26 cellular contexts compared by ENCODE assay signal in genomic region chr4:110124721-110125120, GRCh38.
A peak's percentile ranks its signal among the peaks of the same experiment; 100 is the strongest.
DNase-seq lines count a peak whose midpoint lies in the region; ATAC-seq and TF ChIP-seq lines count a peak whose summit lies in the region.
"Had no signal": no experiment of that assay in that cellular context is flagged by ENCODE, and none has a peak within 500 bp of the region (broad histone marks: within the 10 kb centered on the region; RNA-seq: fewer than 3 reads in every experiment).

No MANE protein-coding gene starts in this region.

- no peaks in the 10 kb centered on the region for H3K9me3 Mint-ChIP-seq in activated T-helper 1 cell treated with anti-CD3 and anti-CD28 coated beads, Interleukin-12 subunit alpha, Interleukin-12 subunit beta, Interleukin-2, Interleukin-4 antibody, amounts not matched to agents 30 ng/mL and 10 ng/mL and 1 ng/mL, durations not matched to agents 14 hours and 24 hours and 36 hours
- H3K9me3 Mint-ChIP-seq: activated naive CD4-positive, alpha-beta T cell treated with anti-CD3 and anti-CD28 coated beads, Interleukin-2, amount 10 ng/mL, durations not matched to agents 7 days and 5 days; activated T-cell treated with anti-CD3 and anti-CD28 coated beads, Interleukin-2, amount 50 U/mL, for 24 hours; immature natural killer cell had no signal

- no peaks in the 10 kb centered on the region for H3K27me3 Mint-ChIP-seq in activated T-helper 1 cell treated with anti-CD3 and anti-CD28 coated beads, Interleukin-12 subunit alpha, Interleukin-12 subunit beta, Interleukin-2, Interleukin-4 antibody, amounts not matched to agents 30 ng/mL and 10 ng/mL and 1 ng/mL, durations not matched to agents 14 hours and 24 hours and 36 hours (ENCODE audit: insufficient read depth)
- H3K27me3 Mint-ChIP-seq: activated naive CD4-positive, alpha-beta T cell treated with anti-CD3 and anti-CD28 coated beads, Interleukin-2, amount 10 ng/mL, durations not matched to agents 7 days and 5 days; activated T-cell treated with anti-CD3 and anti-CD28 coated beads, Interleukin-2, amount 50 U/mL, for 24 hours; IgD-negative memory B cell had no signal

- peak; percentile 31 for DNase-seq in GM06990 (ENCODE audit: extremely low read depth, insufficient read length)
- DNase-seq in M059J (ENCODE audit: low read depth): peak; percentile 34
- no peak for DNase-seq in NCI-H128 (lab: John Stamatoyannopoulos, UW; ENCODE audit: unreplicated experiment)
- DNase-seq in NCI-H748 treated with DMSO at 0.1 percent for 48 hours (lab: John Stamatoyannopoulos, UW): no peak
- no peak for DNase-seq in activated T-helper 1 cell treated with anti-CD3 and anti-CD28 coated beads, Interleukin-12 subunit alpha, Interleukin-12 subunit beta, Interleukin-2, Interleukin-4 antibody, amounts not matched to agents 30 ng/mL and 10 ng/mL and 1 ng/mL, durations not matched to agents 14 hours and 24 hours and 36 hours (ENCODE audit: low spot score)
- DNase-seq: activated CD4-positive, alpha-beta T cell treated with anti-CD3 and anti-CD28 coated beads, Interleukin-2, amount 50 U/mL, for 4 hours; activated naive CD4-positive, alpha-beta T cell treated with anti-CD3 and anti-CD28 coated beads, Interleukin-2, amount 10 ng/mL, durations not matched to agents 7 days and 5 days; activated T-cell treated with anti-CD3 and anti-CD28 coated beads, Interleukin-2, amount 50 U/mL, for 24 hours; GDM1; heart left ventricle; immature natural killer cell; MV-4-11; NCI-H2081; NCI-H524; Right ventricle myocardium superior; stimulated activated naive CD4-positive, alpha-beta T cell treated with Interleukin-2 at 50 U/mL for 16 hours; tibial artery had no signal

- peaks cover 28% of the 10 kb centered on the region for H3K36me3 Mint-ChIP-seq in activated T-helper 1 cell treated with anti-CD3 and anti-CD28 coated beads, Interleukin-12 subunit alpha, Interleukin-12 subunit beta, Interleukin-2, Interleukin-4 antibody, amounts not matched to agents 30 ng/mL and 10 ng/mL and 1 ng/mL, durations not matched to agents 14 hours and 24 hours and 36 hours (ENCODE audit: low read depth)
- H3K36me3 Mint-ChIP-seq: IgD-negative memory B cell had no signal

- no peaks in the 10 kb centered on the region for H3K27me3 ChIP-seq in GM06990 (replicated peaks; ENCODE audit: control insufficient read depth, insufficient read depth, low read length)
- H3K27me3 ChIP-seq: BLaER1, heart left ventricle, neutrophil, right atrium auricular region, tibial artery had no signal

- H3K36me3 ChIP-seq in GM06990 (ENCODE audit: control insufficient read depth, insufficient read depth, low read length): no peaks in the 10 kb centered on the region
- H3K36me3 ChIP-seq: heart left ventricle, neutrophil, right atrium auricular region, tibial artery had no signal

- ATAC-seq in GM18907 (IDR thresholded peaks at IDR 0.05; ENCODE audit: unreplicated experiment): peak; percentile 56
- ATAC-seq in HG02623 (IDR thresholded peaks at IDR 0.05; ENCODE audit: unreplicated experiment): peak; percentile 68
- no peak for ATAC-seq in GM21360 (IDR thresholded peaks at IDR 0.05; ENCODE audit: unreplicated experiment)
- ATAC-seq: HCT116, heart left ventricle had no signal

- intact Hi-C loops in activated T-helper 1 cell treated with anti-CD3 and anti-CD28 coated beads, Interleukin-12 subunit alpha, Interleukin-12 subunit beta, Interleukin-2, Interleukin-4 antibody, amounts not matched to agents 30 ng/mL and 10 ng/mL and 1 ng/mL, durations not matched to agents 14 hours and 24 hours and 36 hours (cut with micrococcal nuclease): loop anchor here (5.0 kb wide), 2 partner anchors 37 to 43 kb away; no protein-coding TSS in a partner anchor

- H3K27ac Mint-ChIP-seq in activated T-helper 1 cell treated with anti-CD3 and anti-CD28 coated beads, Interleukin-12 subunit alpha, Interleukin-12 subunit beta, Interleukin-2, Interleukin-4 antibody, amounts not matched to agents 30 ng/mL and 10 ng/mL and 1 ng/mL, durations not matched to agents 14 hours and 24 hours and 36 hours: no peak overlapping the region
- H3K27ac Mint-ChIP-seq: activated naive CD4-positive, alpha-beta T cell treated with anti-CD3 and anti-CD28 coated beads, Interleukin-2, amount 10 ng/mL, durations not matched to agents 7 days and 5 days; activated T-cell treated with anti-CD3 and anti-CD28 coated beads, Interleukin-2, amount 50 U/mL, for 24 hours; immature natural killer cell had no signal

- H3K4me3 Mint-ChIP-seq in activated T-helper 1 cell treated with anti-CD3 and anti-CD28 coated beads, Interleukin-12 subunit alpha, Interleukin-12 subunit beta, Interleukin-2, Interleukin-4 antibody, amounts not matched to agents 30 ng/mL and 10 ng/mL and 1 ng/mL, durations not matched to agents 14 hours and 24 hours and 36 hours: no peak overlapping the region
- H3K4me3 Mint-ChIP-seq: activated naive CD4-positive, alpha-beta T cell treated with anti-CD3 and anti-CD28 coated beads, Interleukin-2, amount 10 ng/mL, durations not matched to agents 7 days and 5 days; activated T-cell treated with anti-CD3 and anti-CD28 coated beads, Interleukin-2, amount 50 U/mL, for 24 hours; IgD-negative memory B cell; immature natural killer cell had no signal

- no peak overlapping the region for H3K4me3 ChIP-seq in GM06990 (replicated peaks; ENCODE audit: low read depth, low read length)
- H3K4me3 ChIP-seq: BLaER1, coronary artery, heart left ventricle, right atrium auricular region, tibial artery had no signal

- peaks cover 31% of the 10 kb centered on the region for H3K4me1 Mint-ChIP-seq in activated T-helper 1 cell treated with anti-CD3 and anti-CD28 coated beads, Interleukin-12 subunit alpha, Interleukin-12 subunit beta, Interleukin-2, Interleukin-4 antibody, amounts not matched to agents 30 ng/mL and 10 ng/mL and 1 ng/mL, durations not matched to agents 14 hours and 24 hours and 36 hours (ENCODE audit: low read depth)

- no peak for TF ChIP-seq CTCF in GM06990 (IDR thresholded peaks at IDR 0.05; ENCODE audit: insufficient read depth, low read length, poor library complexity, severe bottlenecking)

Comparison
In these comparisons a context has a peak if more than half of its experiments do, and no peak if none do; other contexts are left out.
1. DNase-seq: peak in GM06990 (single experiment) and M059J (single experiment); none in NCI-H128 (single experiment), NCI-H748 treated with DMSO at 0.1 percent for 48 hours (single experiment) and activated T-helper 1 cell treated with anti-CD3 and anti-CD28 coated beads, Interleukin-12 subunit alpha, Interleukin-12 subunit beta, Interleukin-2, Interleukin-4 antibody, amounts not matched to agents 30 ng/mL and 10 ng/mL and 1 ng/mL, durations not matched to agents 14 hours and 24 hours and 36 hours (single experiment).